14 cellular contexts compared by ENCODE assay signal in genomic region chr15:63908986-63909385, GRCh38.
DNase-seq lines count a peak whose midpoint lies in the region; ATAC-seq and TF ChIP-seq lines count a peak whose summit lies in the region.
"Had no signal": no experiment of that assay in that cellular context is flagged by ENCODE, and none has a peak within 500 bp of the region (broad histone marks: within the 10 kb centered on the region; RNA-seq: fewer than 3 reads in every experiment).

No MANE protein-coding gene starts in this region.

- TF ChIP-seq POLR2A in spleen (IDR thresholded peaks at IDR 0.05): no peak

- intact Hi-C loops in spleen (cut with DNase I; ENCODE audit: low total_unique reads): no loop called here

- no peaks in the 10 kb centered on the region for H3K27me3 ChIP-seq in spleen (replicated peaks in 1 of 7)
- H3K27me3 ChIP-seq: cardiac muscle cell, testis had no signal

- peaks cover 19 to 71% (median 42%) of the 10 kb centered on the region in 6 donors for H3K4me1 ChIP-seq in spleen

- peak; percentile 85 for DNase-seq in EL
- peak; percentile 38 for DNase-seq in NOMO-1 treated with DMSO at 0.1 percent for 48 hours (lab: John Stamatoyannopoulos, UW; ENCODE audit: unreplicated experiment)
- DNase-seq in epithelial cell of prostate (ENCODE audit: low read depth, low spot score): no peak
- DNase-seq in spleen: no peak
- DNase-seq in NCI-H1105 (lab: John Stamatoyannopoulos, UW): no peak
- no peak for DNase-seq in cortex of kidney (lab: John Stamatoyannopoulos, UW)
- DNase-seq: CD4-positive, alpha-beta memory T cell; head of caudate nucleus; NCI-H1092; T-helper 17 cell; testis had no signal

- WGBS in spleen, 5 donors: 34 to 66% (median 61%) methylated on average over 2 of the region's 2 CpGs

- peaks cover 0 to 46% (median 0%) of the 10 kb centered on the region in 6 donors for H3K36me3 ChIP-seq in spleen
- H3K36me3 ChIP-seq: cardiac muscle cell had no signal

- no peaks in the 10 kb centered on the region for H3K9me3 ChIP-seq in spleen
- H3K9me3 ChIP-seq: testis had no signal

- H3K27ac ChIP-seq in epithelial cell of prostate (peak overlapping the region; percentile 19), spleen (peak overlapping the region in 6 of 8 donors; percentile 26 to 76 (median 64))
- H3K27ac ChIP-seq: cardiac muscle cell had no signal

- no peak for TF ChIP-seq CTCF in spleen (IDR thresholded peaks at IDR 0.05 in 8 of 11, conservative IDR thresholded peaks at IDR 0.05 in 3 of 11)

- ATAC-seq in GM19395 (IDR thresholded peaks at IDR 0.05; ENCODE audit: unreplicated experiment): no peak
- ATAC-seq: activated CD4-positive, CD25-positive, alpha-beta regulatory T cell treated with anti-CD3 and anti-CD28 coated beads, Interleukin-2, amount 50 U/mL, for 24 hours; T-helper 17 cell had no signal

- H3K4me3 ChIP-seq in spleen: no peak overlapping the region
- H3K4me3 ChIP-seq: cardiac muscle cell, testis had no signal

Comparison
In these comparisons a context has a peak if more than half of its experiments do, and no peak if none do; other contexts are left out.
1. DNase-seq: peak in EL (single experiment) and NOMO-1 treated with DMSO at 0.1 percent for 48 hours (single experiment); none in epithelial cell of prostate (single experiment), spleen (single experiment), NCI-H1105 (single experiment) and cortex of kidney (single experiment).